In genomic region chr3:117921908-117922456, GRCh38 we compare ENCODE assay signal across 22 cellular contexts.
A peak's percentile ranks its signal among the peaks of the same experiment; 100 is the strongest.
DNase-seq lines count a peak whose midpoint lies in the region; ATAC-seq, FAIRE-seq and TF ChIP-seq lines count a peak whose summit lies in the region.
"Had no signal": no experiment of that assay in that cellular context is flagged by ENCODE, and none has a peak within 500 bp of the region (broad histone marks: within the 10 kb centered on the region; RNA-seq: fewer than 3 reads in every experiment).

No MANE protein-coding gene starts in this region.

- H3K4me3 Mint-ChIP-seq in glutamatergic neuron (ENCODE audit: unreplicated experiment) = peak overlapping the region; percentile 55
- H3K4me3 Mint-ChIP-seq: CD4-positive, CD25-positive, alpha-beta regulatory T cell had no signal

- ATAC-seq in omental fat pad (ENCODE audit: low FRiP score) = no peak
- no peak for ATAC-seq in HepG2
- ATAC-seq: K562 had no signal

- 55% methylated on average over 4 of the region's 4 CpGs for WGBS in SK-N-SH (ENCODE audit: low lambda C conversion rate)
- 2% methylated on average over 4 of the region's 4 CpGs for WGBS in HepG2 (ENCODE audit: low lambda C conversion rate)
- no CpG with 5 or more reads among the region's 4 CpGs for WGBS in trophoblast cell (ENCODE audit: extremely low coverage, insufficient coverage, insufficient read length)

- no peaks in the 10 kb centered on the region for H3K9me3 ChIP-seq in SK-N-SH
- H3K9me3 ChIP-seq in HepG2 (ENCODE audit: low read length) = no peaks in the 10 kb centered on the region
- H3K9me3 ChIP-seq in trophoblast cell (ENCODE audit: insufficient read depth, low read depth, low read length) = no peaks in the 10 kb centered on the region

- H2BK12ac ChIP-seq in trophoblast cell (ENCODE audit: low read length) = no peak overlapping the region

- H2BK5ac ChIP-seq in trophoblast cell (ENCODE audit: low read depth, low read length, poor library complexity) = no peak overlapping the region

- H3K18ac ChIP-seq in trophoblast cell (ENCODE audit: low read length) = no peak overlapping the region

- no peaks in the 10 kb centered on the region for H3F3A ChIP-seq in SK-N-SH (replicated peaks; ENCODE audit: insufficient read depth)

- H3K79me2 ChIP-seq in SK-N-SH (ENCODE audit: insufficient read depth) = no peaks in the 10 kb centered on the region
- no peaks in the 10 kb centered on the region for H3K79me2 ChIP-seq in HepG2 (ENCODE audit: insufficient read depth, low read length)
- H3K79me2 ChIP-seq in trophoblast cell (ENCODE audit: control insufficient read depth, insufficient read depth, low read length, poor library complexity) = no peaks in the 10 kb centered on the region

- peak; percentile 32 for DNase-seq in DMS79 treated with DMSO at 0.1 percent for 48 hours (lab: John Stamatoyannopoulos, UW)
- no peak for DNase-seq in DMS79 (lab: John Stamatoyannopoulos, UW)
- DNase-seq in SK-N-SH = no peak
- peak; percentile 28 for DNase-seq in glutamatergic neuron
- peak; percentile 87 for DNase-seq in retina
- no peak for DNase-seq in omental fat pad (ENCODE audit: low spot score)
- no peak for DNase-seq in HepG2 (ENCODE audit: low spot score)
- no peak for DNase-seq in trophoblast cell
- DNase-seq: AML-193; CD4-positive, CD25-positive, alpha-beta regulatory T cell; COR-L47; GF-D8; MV-4-11; NCI-H1436; NCI-H1930; NCI-H2171; NCI-H446 treated with DMSO at 0.1 percent for 48 hours; SHP77; T-helper 1 cell had no signal

- H4K20me1 ChIP-seq in SK-N-SH (ENCODE audit: insufficient read depth) = no peaks in the 10 kb centered on the region
- H4K20me1 ChIP-seq in HepG2 (ENCODE audit: insufficient read depth, low read length) = no peaks in the 10 kb centered on the region

- H3K4me2 ChIP-seq in SK-N-SH (no peak overlapping the region), HepG2 (ENCODE audit: low read depth, low read length) (no peak overlapping the region), trophoblast cell (ENCODE audit: low read length) (no peak overlapping the region)

- in situ Hi-C loops in HepG2 (cut with HindIII; ENCODE audit: extremely low pct_ligation_motif_present, low pct_unique_long_range_greater_than_20kb) = no loop called here

- H3K4me3 ChIP-seq in SK-N-SH (ENCODE audit: low read depth in 2 of 2, low read length in 1 of 2) (no peak overlapping the region), HepG2 (replicated peaks in 1 of 3; ENCODE audit: insufficient read depth in 1 of 3, low read depth in 2 of 3, low read length in 3 of 3) (no peak overlapping the region), trophoblast cell (ENCODE audit: low read depth, low read length) (no peak overlapping the region)
- H3K4me3 ChIP-seq: K562, SK-N-MC had no signal

- H3K4me1 ChIP-seq in SK-N-SH (ENCODE audit: control insufficient read depth in 1 of 2, insufficient read depth in 2 of 2, low read depth in 1 of 2, low read length in 1 of 2) = peaks cover 0 to 30% of the 10 kb centered on the region in 2 experiments; a peak in 3 of 4 replicates
- H3K4me1 ChIP-seq in HepG2 (ENCODE audit: insufficient read depth, low read length) = no peaks in the 10 kb centered on the region
- no peaks in the 10 kb centered on the region for H3K4me1 ChIP-seq in trophoblast cell (ENCODE audit: control insufficient read depth in 1 of 2, insufficient read depth in 2 of 2, low read length in 2 of 2)

- intact Hi-C loops in HepG2 (cut with micrococcal nuclease; ENCODE audit: unreplicated experiment) = no loop called here

- FAIRE-seq in HepG2 (lab: Jason Lieb, UNC) = no peak
- FAIRE-seq: K562 had no signal

- no peak overlapping the region for H3K9ac ChIP-seq in SK-N-SH
- no peak overlapping the region for H3K9ac ChIP-seq in HepG2 (ENCODE audit: insufficient read depth, low read depth, low read length)
- H3K9ac ChIP-seq in trophoblast cell (ENCODE audit: low read length) = no peak overlapping the region

- H3K36me3 ChIP-seq in SK-N-SH (replicated peaks in 1 of 2; ENCODE audit: control insufficient read depth in 1 of 2, insufficient read depth in 2 of 2, low read length in 1 of 2) (no peaks in the 10 kb centered on the region), HepG2 (replicated peaks in 1 of 2; ENCODE audit: control insufficient read depth in 1 of 2, insufficient read depth in 2 of 2, low read length in 2 of 2) (no peaks in the 10 kb centered on the region), trophoblast cell (ENCODE audit: control insufficient read depth in 1 of 2, insufficient read depth in 2 of 2, low read length in 2 of 2) (no peaks in the 10 kb centered on the region)

- H2AFZ ChIP-seq in SK-N-SH (ENCODE audit: low read depth) (no peak overlapping the region), HepG2 (ENCODE audit: low read length) (no peak overlapping the region), trophoblast cell (ENCODE audit: insufficient read depth, low read length, poor library complexity) (no peak overlapping the region)

- H3K27ac ChIP-seq in SK-N-SH (ENCODE audit: low read depth in 2 of 2, low read length in 1 of 2) (peak overlapping the region in 1 of 2 experiments; percentile 74; a peak in 2 of 4 replicates), HepG2 (ENCODE audit: extremely low read length, insufficient read depth, low read length) (no peak overlapping the region), trophoblast cell (ENCODE audit: low read depth, low read length) (no peak overlapping the region)
- H3K27ac ChIP-seq: 22Rv1, SK-N-MC had no signal

- H3K23ac ChIP-seq in trophoblast cell (ENCODE audit: low read length) = no peak overlapping the region

- CTCF ChIA-PET in SK-N-SH (lab: Yijun Ruan, JAX) = interaction anchor here (1.0 to 4.8 kb wide), 3 partner anchors 19 to 1151 kb away, joined by 3 to 21 read pairs (median 3); no protein-coding TSS in a partner anchor
- CTCF ChIA-PET in HepG2 (lab: Yijun Ruan, JAX; ENCODE audit: low intra/inter-chr PET ratio, low total read pairs) = no interaction called here

- H3K9me2 ChIP-seq in SK-N-SH = no peaks in the 10 kb centered on the region

- no peak overlapping the region for H4K91ac ChIP-seq in trophoblast cell (ENCODE audit: low read depth, low read length)

- TF ChIP-seq RAD21 in SK-N-SH (IDR thresholded peaks at IDR 0.05; ENCODE audit: low read length) (peak; percentile 15; the same call in 1 of the 2 replicates), HepG2 (CRISPR knock-in tag; IDR thresholded peaks at IDR 0.05) (no peak)

- no peak for TF ChIP-seq POLR2A in HepG2 (IDR thresholded peaks at IDR 0.05; ENCODE audit: insufficient read depth in 1 of 2, low read depth in 2 of 2, low read length in 2 of 2)

- no peaks in the 10 kb centered on the region for H3K27me3 Mint-ChIP-seq in glutamatergic neuron (ENCODE audit: unreplicated experiment)
- H3K27me3 Mint-ChIP-seq: CD4-positive, CD25-positive, alpha-beta regulatory T cell had no signal

- peaks cover 43% of the 10 kb centered on the region for H3K4me1 Mint-ChIP-seq in glutamatergic neuron (ENCODE audit: low read depth, unreplicated experiment)
- H3K4me1 Mint-ChIP-seq: CD4-positive, CD25-positive, alpha-beta regulatory T cell had no signal

- H4K12ac ChIP-seq in trophoblast cell (ENCODE audit: low read depth, low read length) = no peak overlapping the region

- H3K27me3 ChIP-seq in SK-N-SH (ENCODE audit: insufficient read depth) (no peaks in the 10 kb centered on the region), HepG2 (ENCODE audit: control insufficient read depth in 1 of 2, insufficient read depth in 2 of 2, low read length in 2 of 2) (no peaks in the 10 kb centered on the region), trophoblast cell (ENCODE audit: insufficient read depth, low read length) (no peaks in the 10 kb centered on the region)

- no TSS peak for BruUV-seq in HepG2 (replicated peaks; lab: Mats Ljungman, UMichigan)

- no peaks in the 10 kb centered on the region for H3K36me3 Mint-ChIP-seq in glutamatergic neuron (ENCODE audit: unreplicated experiment)
- H3K36me3 Mint-ChIP-seq: CD4-positive, CD25-positive, alpha-beta regulatory T cell had no signal

- no peak overlapping the region for H2AK5ac ChIP-seq in trophoblast cell (ENCODE audit: low read length)

- no peak overlapping the region for H3K4ac ChIP-seq in trophoblast cell (ENCODE audit: low read depth, low read length)

- H3K27ac Mint-ChIP-seq in glutamatergic neuron (ENCODE audit: unreplicated experiment) = peak overlapping the region; percentile 74
- H3K27ac Mint-ChIP-seq: CD4-positive, CD25-positive, alpha-beta regulatory T cell had no signal

- no peak overlapping the region for H4K8ac ChIP-seq in trophoblast cell (ENCODE audit: low read depth, low read length)

- TF ChIP-seq EP300 in SK-N-SH (IDR thresholded peaks at IDR 0.05; ENCODE audit: borderline replicate concordance in 1 of 2, low read depth in 1 of 2, low read length in 1 of 2) (peak in 1 of 2 experiments; percentile 76; a peak in 2 of 4 replicates), HepG2 (IDR thresholded peaks at IDR 0.05; ENCODE audit: low read depth in 2 of 2, low read length in 2 of 2) (no peak), HepG2 (CRISPR knock-in tag; IDR thresholded peaks at IDR 0.05; ENCODE audit: borderline replicate concordance) (no peak)

- TF ChIP-seq CTCF in SK-N-SH (IDR thresholded peaks at IDR 0.05) (no peak), glutamatergic neuron (IDR thresholded peaks at IDR 0.05; ENCODE audit: partially characterized antibody, unreplicated experiment) (no peak), omental fat pad (IDR thresholded peaks at IDR 0.05) (no peak), HepG2 (CRISPR knock-in tag; IDR thresholded peaks at IDR 0.05) (no peak)

- no peak overlapping the region for H2BK120ac ChIP-seq in trophoblast cell (ENCODE audit: insufficient read depth, low read length, poor library complexity)

- H3K9me3 Mint-ChIP-seq in glutamatergic neuron (ENCODE audit: unreplicated experiment) = peaks cover 2% of the 10 kb centered on the region

- POLR2A ChIA-PET in SK-N-SH (lab: Yijun Ruan, JAX) (interaction anchor here (0.5 to 1.4 kb wide), 2 partner anchors 11 to 75 kb away, joined by 3 to 8 read pairs; no protein-coding TSS in a partner anchor), HepG2 (lab: Yijun Ruan, JAX) (no interaction called here)

- H3K79me1 ChIP-seq in trophoblast cell (ENCODE audit: low read length) = no peaks in the 10 kb centered on the region

- H3K14ac ChIP-seq in trophoblast cell (ENCODE audit: low read length) = no peak overlapping the region

TF ChIP-seq in SK-N-SH, 30 proteins besides CTCF, POLR2A, EP300 and RAD21 (continues in another document):
- no peak for TF ChIP-seq ELF1 (IDR thresholded peaks at IDR 0.05)
- peak; percentile 22; the same call in 1 of the 2 replicates for TF ChIP-seq MXI1 (IDR thresholded peaks at IDR 0.05; ENCODE audit: low read depth, low read length)

Comparison
In these comparisons a context has a peak if more than half of its experiments do, and no peak if none do; other contexts are left out.
1. DNase-seq: peak in DMS79 treated with DMSO at 0.1 percent for 48 hours (single experiment), glutamatergic neuron (single experiment) and retina (single experiment); none in DMS79 (single experiment), SK-N-SH (single experiment), omental fat pad (single experiment), HepG2 (single experiment) and trophoblast cell (0 of 2).